8 cellular contexts compared by ENCODE assay signal in genomic region chr4:128385683-128386304, GRCh38.
DNase-seq lines count a peak whose midpoint lies in the region; ATAC-seq and TF ChIP-seq lines count a peak whose summit lies in the region.

No MANE protein-coding gene starts in this region.

- peak overlapping the region; percentile 67; the same call in 1 of the 2 replicates for H3K4me2 ChIP-seq in SK-N-SH
- no peak overlapping the region for H3K4me2 ChIP-seq in hepatocyte

- no peaks in the 10 kb centered on the region for H4K20me1 ChIP-seq in SK-N-SH (ENCODE audit: insufficient read depth)
- no peaks in the 10 kb centered on the region for H4K20me1 ChIP-seq in hepatocyte (ENCODE audit: insufficient read depth, poor library complexity, severe bottlenecking)

- WGBS in SK-N-SH (ENCODE audit: low lambda C conversion rate): 55% methylated on average over 3 of the region's 3 CpGs
- 48% methylated on average over 3 of the region's 3 CpGs for WGBS in hepatocyte (ENCODE audit: low lambda C conversion rate, missing lambda C conversion rate)

- peak; percentile 47 for TF ChIP-seq RAD21 in SK-N-SH (IDR thresholded peaks at IDR 0.05; ENCODE audit: low read length)

- peak overlapping the region; percentile 86 to 99 for H3K27ac ChIP-seq in SK-N-SH (ENCODE audit: low read depth in 2 of 2, low read length in 1 of 2)
- peak overlapping the region; percentile 61 for H3K27ac ChIP-seq in hepatocyte
- H3K27ac ChIP-seq in upper lobe of right lung: peak overlapping the region; percentile 37

- TF ChIP-seq CTCF in SK-N-SH (IDR thresholded peaks at IDR 0.05) (peak; percentile 49), hepatocyte (IDR thresholded peaks at IDR 0.05; ENCODE audit: poor library complexity) (peak; percentile 16), upper lobe of right lung (IDR thresholded peaks at IDR 0.05) (no peak)

- DNase-seq in NOMO-1 (lab: John Stamatoyannopoulos, UW; ENCODE audit: unreplicated experiment in 2 of 2) (peak; percentile 21 to 54), NOMO-1 treated with dmso at 0.1 percent for 144 hours (lab: John Stamatoyannopoulos, UW; ENCODE audit: unreplicated experiment) (no peak), SK-N-SH (no peak), hepatocyte (ENCODE audit: low spot score) (no peak), upper lobe of right lung (no peak), Ammon's horn (ENCODE audit: low spot score) (no peak), AG20443 (ENCODE audit: low spot score) (no peak)

- no peak overlapping the region; a peak in 1 of 4 replicates for H3K4me3 ChIP-seq in SK-N-SH (ENCODE audit: low read depth in 2 of 2, low read length in 1 of 2)
- H3K4me3 ChIP-seq in hepatocyte: no peak overlapping the region
- no peak overlapping the region for H3K4me3 ChIP-seq in upper lobe of right lung

- intact Hi-C loops in upper lobe of right lung (cut with DNase I): no loop called here

- POLR2A ChIA-PET in SK-N-SH (lab: Yijun Ruan, JAX): no interaction called here

- H3K36me3 ChIP-seq in SK-N-SH (replicated peaks in 1 of 2; ENCODE audit: control insufficient read depth in 1 of 2, insufficient read depth in 2 of 2, low read length in 1 of 2) (no peaks in the 10 kb centered on the region), hepatocyte (replicated peaks; ENCODE audit: insufficient read depth, low read depth) (no peaks in the 10 kb centered on the region), upper lobe of right lung (no peaks in the 10 kb centered on the region)

- CTCF ChIA-PET in SK-N-SH (lab: Yijun Ruan, JAX): interaction anchor here (0.6 to 2.5 kb wide), 5 partner anchors 29 to 201 kb away, joined by 3 to 12 read pairs (median 3); no protein-coding TSS in a partner anchor

- TF ChIP-seq EP300 in SK-N-SH (IDR thresholded peaks at IDR 0.05; ENCODE audit: borderline replicate concordance in 1 of 2, low read depth in 1 of 2, low read length in 1 of 2): peak in 1 of 2 experiments; percentile 29; a peak in 1 of 4 replicates

- H3K4me1 ChIP-seq in SK-N-SH (ENCODE audit: control insufficient read depth in 1 of 2, insufficient read depth in 2 of 2, low read depth in 1 of 2, low read length in 1 of 2) (peaks cover 38 to 44% of the 10 kb centered on the region in 2 experiments), hepatocyte (ENCODE audit: insufficient read depth) (peaks cover 13% of the 10 kb centered on the region), upper lobe of right lung (peaks cover 11% of the 10 kb centered on the region)

- peaks cover 34% of the 10 kb centered on the region for H3F3A ChIP-seq in SK-N-SH (replicated peaks; ENCODE audit: insufficient read depth)

- H2AFZ ChIP-seq in SK-N-SH (ENCODE audit: low read depth) (no peak overlapping the region), hepatocyte (no peak overlapping the region)

- ATAC-seq in upper lobe of right lung (peak; percentile 44), HG02571 (IDR thresholded peaks at IDR 0.05; ENCODE audit: unreplicated experiment) (no peak)

- H3K9me3 ChIP-seq in SK-N-SH (no peaks in the 10 kb centered on the region), hepatocyte (ENCODE audit: low read depth) (no peaks in the 10 kb centered on the region), upper lobe of right lung (no peaks in the 10 kb centered on the region)

- H3K27me3 ChIP-seq in SK-N-SH (ENCODE audit: insufficient read depth) (no peaks in the 10 kb centered on the region), hepatocyte (no peaks in the 10 kb centered on the region), upper lobe of right lung (no peaks in the 10 kb centered on the region)

- H3K9ac ChIP-seq in SK-N-SH: peak overlapping the region; percentile 36; the same call in 1 of the 2 replicates

- no peaks in the 10 kb centered on the region for H3K9me2 ChIP-seq in SK-N-SH
- H3K9me2 ChIP-seq in hepatocyte (replicated peaks; ENCODE audit: insufficient read depth): no peaks in the 10 kb centered on the region

- H3K79me2 ChIP-seq in SK-N-SH (ENCODE audit: insufficient read depth) (no peaks in the 10 kb centered on the region), hepatocyte (no peaks in the 10 kb centered on the region)

TF ChIP-seq in SK-N-SH, 30 proteins besides CTCF, POLR2A, EP300 and RAD21:
- TF ChIP-seq USF2 (IDR thresholded peaks at IDR 0.05; ENCODE audit: borderline replicate concordance, low read depth, low read length): no peak
- TF ChIP-seq MXI1 (IDR thresholded peaks at IDR 0.05; ENCODE audit: low read depth, low read length): no peak
- no peak for TF ChIP-seq YY1 (IDR thresholded peaks at IDR 0.05; ENCODE audit: low read depth)
- TF ChIP-seq MEF2A (IDR thresholded peaks at IDR 0.05; ENCODE audit: borderline replicate concordance, low read depth): no peak
- TF ChIP-seq EZH2phosphoT487 (IDR thresholded peaks at IDR 0.05; ENCODE audit: borderline replicate concordance, low read depth): no peak
- TF ChIP-seq FOXM1 (IDR thresholded peaks at IDR 0.05; ENCODE audit: low read depth): no peak
- TF ChIP-seq REST (IDR thresholded peaks at IDR 0.05; ENCODE audit: low read depth, low read length): no peak
- no peak; the same call in 1 of the 2 replicates for TF ChIP-seq SMC3 (IDR thresholded peaks at IDR 0.05; ENCODE audit: low read depth, low read length)
- TF ChIP-seq POLR2AphosphoS5 (IDR thresholded peaks at IDR 0.05; ENCODE audit: low read depth, low read length): no peak
- no peak for TF ChIP-seq RCOR1 (IDR thresholded peaks at IDR 0.05; ENCODE audit: low read length)
- TF ChIP-seq FOSL2 (IDR thresholded peaks at IDR 0.05; ENCODE audit: borderline replicate concordance, low read depth): peak; percentile 38; the same call in 1 of the 2 replicates
- TF ChIP-seq PBX3 (IDR thresholded peaks at IDR 0.05): peak; percentile 75
- TF ChIP-seq TCF12 (IDR thresholded peaks at IDR 0.05): peak; percentile 48; the same call in 1 of the 2 replicates
- TF ChIP-seq ZBTB33 (IDR thresholded peaks at IDR 0.05; ENCODE audit: borderline replicate concordance, low read depth): no peak
- no peak for TF ChIP-seq SIN3A (IDR thresholded peaks at IDR 0.05; ENCODE audit: borderline replicate concordance, low read depth, low read length)
- TF ChIP-seq ELF1 (IDR thresholded peaks at IDR 0.05): no peak
- TF ChIP-seq JUND (IDR thresholded peaks at IDR 0.05): peak; percentile 19; the same call in 1 of the 2 replicates

Comparison
In these comparisons a context has a peak if more than half of its experiments do, and no peak if none do; other contexts are left out.
1. DNase-seq: peak in NOMO-1 (2 of 2); none in NOMO-1 treated with dmso at 0.1 percent for 144 hours (single experiment), SK-N-SH (single experiment), hepatocyte (single experiment), upper lobe of right lung (single experiment), Ammon's horn (single experiment) and AG20443 (single experiment).
2. H3K27ac ChIP-seq: peak in every context shown above with its lines; median percentile 92 in SK-N-SH; 61 in hepatocyte; 37 in upper lobe of right lung.